In genomic region chr1:85707267-85707989, GRCh38 we compare ENCODE assay signal across 8 cellular contexts. TPM values are rescaled to one million over a fixed set of nuclear protein-coding genes. Genes with fewer than 3 reads are reported as not detected.
DNase-seq lines count a peak whose midpoint lies in the region; ATAC-seq, FAIRE-seq and TF ChIP-seq lines count a peak whose summit lies in the region.

No MANE protein-coding gene starts in this region.

- no peak for DNase-seq in GM12878 (ENCODE audit: low read depth, low spot score)
- no peak for DNase-seq in NCI-H187 treated with DMSO at 0.1 percent for 48 hours (lab: John Stamatoyannopoulos, UW)
- no peak for DNase-seq in SHP77 treated with DMSO at 0.1 percent for 48 hours (lab: John Stamatoyannopoulos, UW)

- TSS peak; percentile 82 for BruUV-seq in GM12878 (replicated peaks; lab: Mats Ljungman, UMichigan)

- peaks cover 49% of the 10 kb centered on the region for H3K79me2 ChIP-seq in GM12878 (ENCODE audit: control insufficient read depth, insufficient read depth, low read length)

- no peaks in the 10 kb centered on the region; the same call in 2 of the 3 replicates for H3K9me3 ChIP-seq in GM12878 (replicated peaks; ENCODE audit: control insufficient read depth, insufficient read depth, low read length)
- no peaks in the 10 kb centered on the region for H3K9me3 ChIP-seq in mucosa of stomach (ENCODE audit: control insufficient read depth, low read length)

- H3K36me3 ChIP-seq in GM12878 (ENCODE audit: control insufficient read depth in 2 of 2, insufficient read depth in 2 of 2, low read length in 1 of 2) (0 out of 4 replicates have a peak, but pooled peaks cover 0 to 4% of the 10 kb centered on the region in 2 experiments), mucosa of stomach (ENCODE audit: control insufficient read depth, insufficient read depth, low read length) (no peaks in the 10 kb centered on the region)

- intact Hi-C loops in GM12878 (cut with micrococcal nuclease; ENCODE audit: unreplicated experiment) = loop anchor here (5.0 kb wide), 1 partner anchor 310 kb away; no protein-coding TSS in a partner anchor

- in situ Hi-C loops in GM12878 (cut with MboI) = no loop called here

- peak overlapping the region; percentile 90 for H2AFZ ChIP-seq in GM12878 (ENCODE audit: control insufficient read depth, low read depth, low read length)

- H3K9ac ChIP-seq in GM12878 (ENCODE audit: control insufficient read depth, insufficient read depth, low read length) = peak overlapping the region; percentile 55
- H3K9ac ChIP-seq in mucosa of stomach (ENCODE audit: low read length) = peak overlapping the region; percentile 89

- no peaks in the 10 kb centered on the region for H4K20me1 ChIP-seq in GM12878 (ENCODE audit: control insufficient read depth, insufficient read depth)

- H3K4me1 ChIP-seq in GM12878 (ENCODE audit: control insufficient read depth, insufficient read depth, low read length) = no peaks in the 10 kb centered on the region
- peaks cover 12% of the 10 kb centered on the region for H3K4me1 ChIP-seq in mucosa of stomach (ENCODE audit: control insufficient read depth, insufficient read depth, low read length)

- H3K4me3 ChIP-seq in GM12878 (peak overlapping the region; percentile 89), mucosa of stomach (ENCODE audit: low read length) (peak overlapping the region; percentile 79)

- RAD21 ChIA-PET in GM12878 (lab: Charles Lee; ENCODE audit: unreplicated experiment) = no interaction called here

- H3K27me3 ChIP-seq in GM12878 (replicated peaks in 1 of 2; ENCODE audit: control insufficient read depth in 2 of 2, insufficient read depth in 2 of 2, low read length in 1 of 2) (no peaks in the 10 kb centered on the region), mucosa of stomach (ENCODE audit: control insufficient read depth, insufficient read depth, low read length) (no peaks in the 10 kb centered on the region)

- H3K27ac ChIP-seq in GM12878 (ENCODE audit: control insufficient read depth, insufficient read depth) = peak overlapping the region; percentile 69

- ATAC-seq in GM18909 (IDR thresholded peaks at IDR 0.05; ENCODE audit: poor library complexity, unreplicated experiment) (peak; percentile 38), HG03135 (IDR thresholded peaks at IDR 0.05; ENCODE audit: unreplicated experiment) (peak; percentile 25), GM12878 (peak; percentile 62), HG02678 (IDR thresholded peaks at IDR 0.05; ENCODE audit: unreplicated experiment) (no peak), HG03045 (IDR thresholded peaks at IDR 0.05; ENCODE audit: unreplicated experiment) (no peak)

- no peak for TF ChIP-seq CTCF in GM12878 (IDR thresholded peaks at IDR 0.05 in 2 of 3, conservative IDR thresholded peaks at IDR 0.05 in 1 of 3; ENCODE audit: control insufficient read depth in 2 of 3, extremely low read depth in 1 of 3, insufficient read depth in 1 of 3, low read depth in 3 of 3, low read length in 3 of 3)

- POLR2A ChIA-PET in GM12878 (lab: Charles Lee) = no interaction called here

- H3K4me2 ChIP-seq in GM12878 (ENCODE audit: control insufficient read depth, insufficient read depth) = peak overlapping the region; percentile 56

- no peak for TF ChIP-seq POLR2A in GM12878 (IDR thresholded peaks at IDR 0.05; ENCODE audit: low read depth, low read length)

- TF ChIP-seq RAD21 in GM12878 (IDR thresholded peaks at IDR 0.05; ENCODE audit: insufficient read depth, low read depth, low read length) = no peak

- FAIRE-seq in GM12878 (lab: Jason Lieb, UNC) = no peak

- 0% methylated on average over 13 of the region's 13 CpGs for WGBS in GM12878 (ENCODE audit: insufficient coverage, insufficient replicate concordance, low lambda C conversion rate, missing lambda C conversion rate)

- TF ChIP-seq EP300 in GM12878 (IDR thresholded peaks at IDR 0.05; ENCODE audit: borderline replicate concordance in 1 of 2, control insufficient read depth in 1 of 2, low read depth in 2 of 2, low read length in 2 of 2) = no peak

- SMC1A ChIA-PET in GM12878 (lab: Charles Lee; ENCODE audit: uncharacterized antibody, unreplicated experiment) = interaction anchor here (0.6 kb wide), 1 partner anchor 291 kb away, joined by 3 read pairs; no protein-coding TSS in a partner anchor

- CTCF ChIA-PET in GM12878 (lab: Yijun Ruan, JAX) = interaction anchor here (0.9 to 3.3 kb wide), 4 partner anchors 7 to 34 kb away, joined by 3 to 12 read pairs (median 4); no protein-coding TSS in a partner anchor

TF ChIP-seq in GM12878, 131 proteins besides CTCF, POLR2A, EP300 and RAD21:
- TF ChIP-seq SRF (IDR thresholded peaks at IDR 0.05; ENCODE audit: low read depth in 2 of 2, low read length in 2 of 2) = 0 out of 4 replicates have a peak, but pooled peaks of 1 of the 2 experiments have one; percentile 54
- no peak for TF ChIP-seq ZNF274 (IDR thresholded peaks at IDR 0.05; ENCODE audit: insufficient read depth, insufficient read length)
- 0 out of 2 replicates have a peak, but pooled peaks have one; percentile 35 for TF ChIP-seq WRNIP1 (IDR thresholded peaks at IDR 0.05; ENCODE audit: borderline replicate concordance, low read depth, low read length)

RNA-seq across cellular contexts. Expression of gene ZNHIT6, which starts 0.8 kb away (rescaled TPM):
- total RNA-seq in GM12878 (2013; cell fraction: nucleolus; rRNA removed) = 37.9 and 39.5 TPM in 2 replicates
- 12.8 and 16.1 TPM in 2 replicates for total RNA-seq in GM12878 (2014; rRNA removed)
- total RNA-seq in GM12878 (2014; rRNA removed; fragmentation: Illumina TruSeq; extraction: Trizol) = 23.0 and 23.1 TPM in 2 replicates
- total RNA-seq in GM12878 (2021) = 16.0 and 17.4 TPM in 2 replicates
- polyA plus RNA-seq in GM12878 (2011; ENCODE audit: low read depth) = 11.3 TPM
- 15.5 and 20.6 TPM in 2 replicates for polyA plus RNA-seq in GM12878 (2011; rRNA removed)
- 6.7 and 7.6 TPM in 2 replicates for polyA plus RNA-seq in GM12878 (2011; cell fraction: cytosol; rRNA removed)
- polyA plus RNA-seq in GM12878 (2011; cell fraction: nucleus; rRNA removed) = 13.3 and 15.5 TPM in 2 replicates
- 15.3 and 17.1 TPM in 2 replicates for polyA plus RNA-seq in GM12878 (2012)
- polyA plus RNA-seq in GM12878 (2014; fragmentation: Illumina TruSeq; extraction: Trizol) = 32.0 and 38.2 TPM in 2 replicates
- polyA plus RNA-seq in GM12878 (2014; fragmentation: Nextera tagmentation; extraction: Ambion mirVana) = 10 to 100 TPM; 14.3 to 20.2 TPM
- 15.2 and 16.8 TPM in 2 replicates for polyA plus RNA-seq in GM12878 (2014; rRNA removed)
- polyA plus RNA-seq in GM12878 (2016; fragmentation: Nextera tagmentation; extraction: Ambion mirVana) = 10 to 100 TPM; 24.2 to 25.0 TPM
- 7.9 and 9.7 TPM in 2 replicates for polyA minus RNA-seq in GM12878 (2011; rRNA and poly(A)+ RNA removed)
- polyA minus RNA-seq in GM12878 (2011; cell fraction: cytosol; rRNA and poly(A)+ RNA removed) = 2.8 and 3.8 TPM in 2 replicates
- 7.4 and 17.0 TPM in 2 replicates for polyA minus RNA-seq in GM12878 (2011; cell fraction: nucleus; rRNA and poly(A)+ RNA removed)

Comparison
In these comparisons a context has a peak if more than half of its experiments do, and no peak if none do; other contexts are left out.
1. ATAC-seq: peak in GM18909 (single experiment), HG03135 (single experiment) and GM12878 (single experiment); none in HG02678 (single experiment) and HG03045 (single experiment).